ENCODE assay signal across 6 cellular contexts in the genomic region with DNA sequence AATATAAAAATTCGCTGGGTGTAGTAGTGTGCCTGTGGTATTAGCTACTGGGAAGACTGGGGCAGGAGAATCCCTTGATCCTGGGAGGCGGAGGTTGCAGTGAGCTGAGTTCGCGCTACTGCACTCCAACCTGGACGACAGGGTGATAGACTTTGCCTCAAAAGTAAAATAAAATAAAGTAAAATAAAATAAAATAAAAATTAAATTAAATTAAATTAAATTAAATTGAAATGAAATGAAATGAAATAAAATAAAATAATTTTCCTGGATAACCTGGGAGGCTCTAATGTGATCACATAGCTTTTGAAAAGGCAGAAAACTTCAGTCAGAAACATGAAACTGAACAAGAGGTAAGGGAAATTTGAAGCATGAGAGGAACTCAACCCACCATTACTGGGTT.
"Had no signal": no experiment of that assay in that cellular context is flagged by ENCODE, and none has a peak within 500 bp of the region (broad histone marks: within the 10 kb centered on the region; RNA-seq: fewer than 3 reads in every experiment).

No MANE protein-coding gene starts in this region.

- H3K27ac ChIP-seq: HL-60 had no signal

- DNase-seq: IMR-90, KBM-7 had no signal

- ATAC-seq: HepG2, K562 had no signal

- H3K27ac Mint-ChIP-seq: IgD-negative memory B cell had no signal

- H3K4me3 Mint-ChIP-seq: IgD-negative memory B cell had no signal

- H3K4me1 Mint-ChIP-seq: IgD-negative memory B cell had no signal

- H3K27me3 Mint-ChIP-seq: IgD-negative memory B cell had no signal

- H3K36me3 Mint-ChIP-seq: IgD-negative memory B cell had no signal

- H3K4me3 ChIP-seq: K562 had no signal
